Comparison of ENCODE assay signal across 8 cellular contexts in genomic region chr7:77427996-77428603, GRCh38. TPM values are rescaled to one million over a fixed set of nuclear protein-coding genes. Genes with fewer than 3 reads are reported as not detected.
DNase-seq lines count a peak whose midpoint lies in the region; ATAC-seq and TF ChIP-seq lines count a peak whose summit lies in the region.

No MANE protein-coding gene starts in this region.

- peak; percentile 24 to 27 for DNase-seq in AML-193 (lab: John Stamatoyannopoulos, UW)
- DNase-seq in HCEC 1CT, result peak; percentile 90
- DNase-seq in lung (ENCODE audit: low spot score), result no peak
- DNase-seq in glutamatergic neuron, result no peak
- no peak for DNase-seq in NCI-H1694 (lab: John Stamatoyannopoulos, UW)
- no peak for DNase-seq in prostate gland (ENCODE audit: low spot score)

- H3K4me3 Mint-ChIP-seq in activated naive CD4-positive, alpha-beta T cell treated with anti-CD3 and anti-CD28 coated beads, Interleukin-2, amount 50 U/mL, for 24 hours, result peak overlapping the region; percentile 13
- no peak overlapping the region for H3K4me3 Mint-ChIP-seq in glutamatergic neuron (ENCODE audit: unreplicated experiment)

- H3K4me1 ChIP-seq in lung (ENCODE audit: control insufficient read depth in 2 of 2, insufficient read depth in 2 of 2, low read length in 2 of 2), result peaks cover 0 to 2% of the 10 kb centered on the region in 2 donors
- no peaks in the 10 kb centered on the region for H3K4me1 ChIP-seq in prostate gland (replicated peaks)

- H3K27me3 Mint-ChIP-seq in activated naive CD4-positive, alpha-beta T cell treated with anti-CD3 and anti-CD28 coated beads, Interleukin-2, amount 50 U/mL, for 24 hours, result no peaks in the 10 kb centered on the region
- H3K27me3 Mint-ChIP-seq in glutamatergic neuron (ENCODE audit: unreplicated experiment), result no peaks in the 10 kb centered on the region

- TF ChIP-seq POLR2A in prostate gland (IDR thresholded peaks at IDR 0.05), result no peak

- 30 to 49% methylated on average over 5 of the region's 5 CpGs for WGBS in lung, 2 donors
- WGBS in prostate gland, result 81% methylated on average over 5 of the region's 5 CpGs

- H3K27ac ChIP-seq in lung (ENCODE audit: low read depth in 1 of 2, low read length in 1 of 2) (peak overlapping the region in 1 of 2 donors; percentile 90), prostate gland (no peak overlapping the region)

- H3K4me3 ChIP-seq in lung (no peak overlapping the region), prostate gland (no peak overlapping the region)

- peak overlapping the region; percentile 93 for H3K27ac Mint-ChIP-seq in activated naive CD4-positive, alpha-beta T cell treated with anti-CD3 and anti-CD28 coated beads, Interleukin-2, amount 50 U/mL, for 24 hours
- H3K27ac Mint-ChIP-seq in glutamatergic neuron (ENCODE audit: unreplicated experiment), result no peak overlapping the region

- H3K9me3 Mint-ChIP-seq in activated naive CD4-positive, alpha-beta T cell treated with anti-CD3 and anti-CD28 coated beads, Interleukin-2, amount 50 U/mL, for 24 hours, result no peaks in the 10 kb centered on the region
- H3K9me3 Mint-ChIP-seq in glutamatergic neuron (ENCODE audit: unreplicated experiment), result no peaks in the 10 kb centered on the region

- H3K4me1 Mint-ChIP-seq in activated naive CD4-positive, alpha-beta T cell treated with anti-CD3 and anti-CD28 coated beads, Interleukin-2, amount 50 U/mL, for 24 hours, result peaks cover 31% of the 10 kb centered on the region
- H3K4me1 Mint-ChIP-seq in glutamatergic neuron (ENCODE audit: low read depth, unreplicated experiment), result peaks cover 13% of the 10 kb centered on the region

- no peak for TF ChIP-seq CTCF in lung (IDR thresholded peaks at IDR 0.05; ENCODE audit: control extremely low read depth, extremely low read depth)
- no peak for TF ChIP-seq CTCF in glutamatergic neuron (IDR thresholded peaks at IDR 0.05; ENCODE audit: partially characterized antibody, unreplicated experiment)
- TF ChIP-seq CTCF in prostate gland (IDR thresholded peaks at IDR 0.05), result no peak

- no peaks in the 10 kb centered on the region for H3K36me3 Mint-ChIP-seq in activated naive CD4-positive, alpha-beta T cell treated with anti-CD3 and anti-CD28 coated beads, Interleukin-2, amount 50 U/mL, for 24 hours
- H3K36me3 Mint-ChIP-seq in glutamatergic neuron (ENCODE audit: unreplicated experiment), result no peaks in the 10 kb centered on the region

- H3K9me3 ChIP-seq in lung (ENCODE audit: control insufficient read depth in 2 of 2, insufficient read depth in 1 of 2, low read length in 1 of 2), result no peaks in the 10 kb centered on the region
- H3K9me3 ChIP-seq in prostate gland, result no peaks in the 10 kb centered on the region

- no peaks in the 10 kb centered on the region for H3K27me3 ChIP-seq in lung (ENCODE audit: control insufficient read depth, insufficient read depth)
- H3K27me3 ChIP-seq in prostate gland (replicated peaks; ENCODE audit: insufficient read depth), result no peaks in the 10 kb centered on the region

- ATAC-seq in lung (ENCODE audit: insufficient read depth, low FRiP score), result peak; percentile 38
- no peak for ATAC-seq in GM18861 (IDR thresholded peaks at IDR 0.05; ENCODE audit: unreplicated experiment)

- intact Hi-C loops in prostate gland (cut with DNase I), result no loop called here

- H3K36me3 ChIP-seq in lung (ENCODE audit: control insufficient read depth in 2 of 2, insufficient read depth in 2 of 2, low read length in 2 of 2) (no peaks in the 10 kb centered on the region), prostate gland (no peaks in the 10 kb centered on the region)

RNA-seq across cellular contexts. Expression of gene GSAP, which starts 12.0 kb away (rescaled TPM):
- total RNA-seq in lung (10 to 100 TPM; 52.1 to 99.3 TPM), glutamatergic neuron (ENCODE audit: unreplicated experiment) (0.76 TPM), prostate gland (10 to 100 TPM; 10.0 to 13.0 TPM)
- 10 to 100 TPM; 26.4 to 62.7 TPM for polyA plus RNA-seq in lung

Comparison
In these comparisons a context has a peak if more than half of its experiments do, and no peak if none do; other contexts are left out.
1. DNase-seq: peak in AML-193 (2 of 2) and HCEC 1CT (single experiment); none in lung (single experiment), glutamatergic neuron (single experiment), NCI-H1694 (single experiment) and prostate gland (single experiment).